ENCODE assay signal across 1 cellular context in the genomic region with DNA sequence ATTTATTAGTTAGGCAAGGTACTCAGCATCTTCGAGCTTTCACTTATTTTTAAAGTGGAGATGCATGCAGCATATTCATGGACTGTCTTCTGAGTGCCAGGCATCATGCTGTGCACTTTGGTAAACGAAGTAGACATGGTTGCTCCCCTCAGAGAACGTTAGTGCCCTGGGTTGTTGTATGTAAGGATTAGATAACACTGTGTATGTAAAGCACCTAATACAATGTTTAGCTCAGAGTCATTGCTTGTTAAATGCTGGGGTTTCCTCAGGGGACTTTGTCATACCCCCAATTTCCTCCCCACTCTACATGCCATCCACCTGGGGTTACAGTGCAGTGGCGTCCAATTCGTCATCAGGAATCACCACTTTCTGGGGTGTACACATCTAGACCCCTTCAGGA.
TF ChIP-seq lines count a peak whose summit lies in the region.

No MANE protein-coding gene starts in this region.

TF ChIP-seq in HepG2, 621 proteins besides CTCF, POLR2A, EP300 and RAD21 (continued from another document):
- TF ChIP-seq ZBTB43 (CRISPR knock-in tag; conservative IDR thresholded peaks at IDR 0.05) (no peak), HOXD1 (CRISPR knock-in tag; IDR thresholded peaks at IDR 0.05) (no peak), KDM5A (IDR thresholded peaks at IDR 0.05; ENCODE audit: borderline replicate concordance, low read length) (no peak), SMAD3 (CRISPR knock-in tag; IDR thresholded peaks at IDR 0.05) (no peak), ZFYVE20 (CRISPR knock-in tag; IDR thresholded peaks at IDR 0.05; ENCODE audit: borderline replicate concordance, low read depth) (no peak), KDM5B (CRISPR knock-in tag; IDR thresholded peaks at IDR 0.05; ENCODE audit: borderline replicate concordance) (no peak), ELF1 (CRISPR knock-in tag; IDR thresholded peaks at IDR 0.05) (no peak), PRMT3 (CRISPR knock-in tag; IDR thresholded peaks at IDR 0.05; ENCODE audit: borderline replicate concordance, low read depth) (no peak), ZFP1 (CRISPR knock-in tag; IDR thresholded peaks at IDR 0.05) (no peak), CENPT (CRISPR knock-in tag; IDR thresholded peaks at IDR 0.05; ENCODE audit: low read depth) (no peak), PPARG (CRISPR knock-in tag; conservative IDR thresholded peaks at IDR 0.05) (no peak), MAZ (IDR thresholded peaks at IDR 0.05; ENCODE audit: borderline replicate concordance, low read depth, low read length) (no peak), MAZ (CRISPR knock-in tag; IDR thresholded peaks at IDR 0.05; ENCODE audit: low read depth) (no peak), KAT7 (CRISPR knock-in tag; IDR thresholded peaks at IDR 0.05; ENCODE audit: borderline replicate concordance) (no peak), PTBP1 (IDR thresholded peaks at IDR 0.05; ENCODE audit: low read depth, low read length, poor library complexity, severe bottlenecking) (no peak), ZSCAN31 (CRISPR knock-in tag; IDR thresholded peaks at IDR 0.05; ENCODE audit: low read depth) (no peak), ZNF331 (CRISPR knock-in tag; IDR thresholded peaks at IDR 0.05) (no peak)
TF ChIP-seq in HepG2: peak in this region for 0.
